13 cellular contexts compared by ENCODE assay signal in genomic region chr7:51545131-51545530, GRCh38.
"Had no signal": no experiment of that assay in that cellular context is flagged by ENCODE, and none has a peak within 500 bp of the region (broad histone marks: within the 10 kb centered on the region; RNA-seq: fewer than 3 reads in every experiment).

No MANE protein-coding gene starts in this region.

- DNase-seq: activated CD4-positive, alpha-beta T cell treated with anti-CD3 and anti-CD28 coated beads for 36 hours; activated CD4-positive, alpha-beta T cell treated with anti-CD3 and anti-CD28 coated beads, Interleukin-2, amount 50 U/mL, for 48 hours; amygdala; dermis blood vessel endothelial cell; effector memory CD4-positive, alpha-beta T cell; islet precursor cell; left colon; lower lobe of right lung; sigmoid colon; stimulated activated CD4-positive, alpha-beta T cell treated with anti-CD3 and anti-CD28 coated beads, Interleukin-4, amount 100 ng/mL, for 24 hours; stomach; trophoblast cell had no signal

- H3K9me3 ChIP-seq: sigmoid colon had no signal

- H3K4me3 ChIP-seq: hepatocyte, lower lobe of right lung, sigmoid colon, stomach had no signal

- H3K4me2 ChIP-seq: hepatocyte had no signal

- H3K27me3 ChIP-seq: hepatocyte, sigmoid colon, stomach had no signal

- H3K79me2 ChIP-seq: hepatocyte had no signal

- H3K36me3 ChIP-seq: lower lobe of right lung, sigmoid colon, stomach had no signal

- H3K27ac ChIP-seq: hepatocyte, lower lobe of right lung, sigmoid colon, stomach had no signal

- H3K4me1 ChIP-seq: lower lobe of right lung, sigmoid colon, stomach had no signal

- H2AFZ ChIP-seq: hepatocyte had no signal
